21 cellular contexts compared by ENCODE assay signal in the genomic region with DNA sequence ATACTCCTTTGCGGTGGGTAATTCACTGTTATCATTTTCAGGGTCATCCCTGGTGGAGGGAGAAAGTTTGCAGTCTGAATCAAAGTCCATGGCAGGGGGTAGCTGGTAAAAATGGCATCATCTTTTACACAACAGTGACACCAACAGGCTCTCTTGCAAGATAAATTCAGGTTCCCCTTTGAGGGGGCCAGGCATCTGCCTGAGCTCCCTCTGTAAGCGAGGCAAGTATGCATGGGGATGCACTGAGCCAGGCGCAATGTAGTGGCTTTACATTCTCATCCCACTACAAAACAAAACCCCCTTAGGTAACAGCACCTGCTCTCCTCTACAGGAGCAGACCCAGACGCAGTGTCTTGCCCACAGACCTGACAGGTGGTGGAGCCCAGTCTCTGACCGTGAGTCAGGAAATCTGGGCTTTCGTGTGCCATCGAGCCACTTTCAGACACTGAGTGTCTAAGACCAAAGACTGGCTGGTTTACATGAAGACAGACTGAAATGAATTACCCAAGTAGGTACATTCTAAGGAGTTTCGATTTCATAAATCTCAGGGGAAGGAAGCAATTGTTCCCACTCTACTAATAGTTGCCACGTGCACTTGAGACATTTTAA. TPM values are rescaled to one million over a fixed set of nuclear protein-coding genes. Genes with fewer than 3 reads are reported as not detected.
A peak's percentile ranks its signal among the peaks of the same experiment; 100 is the strongest.
DNase-seq lines count a peak whose midpoint lies in the region; ATAC-seq lines count a peak whose summit lies in the region.
"Had no signal": no experiment of that assay in that cellular context is flagged by ENCODE, and none has a peak within 500 bp of the region (broad histone marks: within the 10 kb centered on the region; RNA-seq: fewer than 3 reads in every experiment).

No MANE protein-coding gene starts in this region.

- H3K36me3 Mint-ChIP-seq in activated naive CD8-positive, alpha-beta T cell treated with anti-CD3 and anti-CD28 coated beads for 36 hours = peaks cover 36% of the 10 kb centered on the region
- peaks cover 100% of the 10 kb centered on the region for H3K36me3 Mint-ChIP-seq in stimulated activated effector memory CD8-positive, alpha-beta T cell treated with anti-CD3 and anti-CD28 coated beads, Interleukin-12 subunit alpha, Interleukin-12 subunit beta, amount 100 ng/mL, for 72 hours
- peaks cover 71% of the 10 kb centered on the region for H3K36me3 Mint-ChIP-seq in activated CD4-positive, alpha-beta T cell treated with anti-CD3 and anti-CD28 coated beads for 36 hours (ENCODE audit: low read depth)

- peak; percentile 37 for DNase-seq in activated CD8-positive, alpha-beta memory T cell treated with anti-CD3 and anti-CD28 coated beads, Interleukin-2, amount 50 U/mL, for 48 hours
- DNase-seq in activated CD8-positive, alpha-beta memory T cell treated with anti-CD3 and anti-CD28 coated beads for 24 hours = no peak
- DNase-seq in activated naive CD8-positive, alpha-beta T cell treated with anti-CD3 and anti-CD28 coated beads for 36 hours = no peak
- DNase-seq in stimulated activated effector memory CD8-positive, alpha-beta T cell treated with anti-CD3 and anti-CD28 coated beads, Interleukin-12 subunit alpha, Interleukin-12 subunit beta, amount 100 ng/mL, for 72 hours (ENCODE audit: low spot score in 2 of 2) = no peak
- DNase-seq in activated CD4-positive, alpha-beta T cell treated with anti-CD3 and anti-CD28 coated beads for 36 hours = no peak
- DNase-seq in stimulated activated naive CD4-positive, alpha-beta T cell (lab: John Stamatoyannopoulos, UW) = no peak
- DNase-seq: activated effector memory CD4-positive, alpha-beta T cell treated with anti-CD3 and anti-CD28 coated beads, Interleukin-2, amount 50 U/mL, for 16 hours; dermis blood vessel endothelial cell; foreskin fibroblast; naive B cell; NCI-H146; NCI-H2171; NCI-H69; stimulated activated CD4-positive, alpha-beta T cell treated with anti-CD3 and anti-CD28 coated beads, Interleukin-2, amount 100 ng/mL, for 24 hours; T-helper 2 cell; upper lobe of right lung had no signal

- no peaks in the 10 kb centered on the region for H3K27me3 Mint-ChIP-seq in activated naive CD8-positive, alpha-beta T cell treated with anti-CD3 and anti-CD28 coated beads for 36 hours
- no peaks in the 10 kb centered on the region for H3K27me3 Mint-ChIP-seq in activated CD4-positive, alpha-beta T cell treated with anti-CD3 and anti-CD28 coated beads for 36 hours
- H3K27me3 Mint-ChIP-seq: naive B cell had no signal

- peak; percentile 60 for ATAC-seq in HG02798 (IDR thresholded peaks at IDR 0.05; ENCODE audit: poor library complexity, unreplicated experiment)
- ATAC-seq in stimulated activated effector memory CD8-positive, alpha-beta T cell treated with anti-CD3 and anti-CD28 coated beads, Interleukin-12 subunit alpha, Interleukin-12 subunit beta, amount 100 ng/mL, for 72 hours = no peak
- ATAC-seq in activated CD4-positive, alpha-beta T cell treated with anti-CD3 and anti-CD28 coated beads for 36 hours = no peak
- ATAC-seq in HG03354 (IDR thresholded peaks at IDR 0.05; ENCODE audit: poor library complexity, severe bottlenecking, unreplicated experiment) = no peak
- ATAC-seq: upper lobe of right lung had no signal

- intact Hi-C loops in activated CD4-positive, alpha-beta T cell treated with anti-CD3 and anti-CD28 coated beads for 36 hours (cut with DNase I, micrococcal nuclease) = no loop called here

- H3K9me3 Mint-ChIP-seq in activated naive CD8-positive, alpha-beta T cell treated with anti-CD3 and anti-CD28 coated beads for 36 hours = no peaks in the 10 kb centered on the region
- no peaks in the 10 kb centered on the region for H3K9me3 Mint-ChIP-seq in stimulated activated effector memory CD8-positive, alpha-beta T cell treated with anti-CD3 and anti-CD28 coated beads, Interleukin-12 subunit alpha, Interleukin-12 subunit beta, amount 100 ng/mL, for 72 hours
- no peaks in the 10 kb centered on the region for H3K9me3 Mint-ChIP-seq in activated CD4-positive, alpha-beta T cell treated with anti-CD3 and anti-CD28 coated beads for 36 hours (ENCODE audit: low read depth)
- H3K9me3 Mint-ChIP-seq: naive B cell had no signal

- POLR2A ChIA-PET in activated CD4-positive, alpha-beta T cell treated with anti-CD3 and anti-CD28 coated beads for 36 hours (lab: Charles Lee) = no interaction called here

- H3K4me3 Mint-ChIP-seq in activated naive CD8-positive, alpha-beta T cell treated with anti-CD3 and anti-CD28 coated beads for 36 hours = no peak overlapping the region
- H3K4me3 Mint-ChIP-seq in stimulated activated effector memory CD8-positive, alpha-beta T cell treated with anti-CD3 and anti-CD28 coated beads, Interleukin-12 subunit alpha, Interleukin-12 subunit beta, amount 100 ng/mL, for 72 hours = no peak overlapping the region
- H3K4me3 Mint-ChIP-seq in activated CD4-positive, alpha-beta T cell treated with anti-CD3 and anti-CD28 coated beads for 36 hours = no peak overlapping the region
- H3K4me3 Mint-ChIP-seq: naive B cell had no signal

- CTCF ChIA-PET in activated CD4-positive, alpha-beta T cell treated with anti-CD3 and anti-CD28 coated beads for 36 hours (lab: Charles Lee) = interaction anchor here (0.8 to 1.3 kb wide), 2 partner anchors 37 to 52 kb away, joined by 3 to 5 read pairs; no protein-coding TSS in a partner anchor

- no peaks in the 10 kb centered on the region for H3K4me1 Mint-ChIP-seq in activated naive CD8-positive, alpha-beta T cell treated with anti-CD3 and anti-CD28 coated beads for 36 hours
- H3K4me1 Mint-ChIP-seq in stimulated activated effector memory CD8-positive, alpha-beta T cell treated with anti-CD3 and anti-CD28 coated beads, Interleukin-12 subunit alpha, Interleukin-12 subunit beta, amount 100 ng/mL, for 72 hours = peaks cover under 1% of the 10 kb centered on the region
- no peaks in the 10 kb centered on the region for H3K4me1 Mint-ChIP-seq in activated CD4-positive, alpha-beta T cell treated with anti-CD3 and anti-CD28 coated beads for 36 hours
- H3K4me1 Mint-ChIP-seq: naive B cell had no signal

- H3K27ac Mint-ChIP-seq in activated naive CD8-positive, alpha-beta T cell treated with anti-CD3 and anti-CD28 coated beads for 36 hours = peak overlapping the region; percentile 66
- H3K27ac Mint-ChIP-seq in stimulated activated effector memory CD8-positive, alpha-beta T cell treated with anti-CD3 and anti-CD28 coated beads, Interleukin-12 subunit alpha, Interleukin-12 subunit beta, amount 100 ng/mL, for 72 hours = peak overlapping the region; percentile 32
- H3K27ac Mint-ChIP-seq in activated CD4-positive, alpha-beta T cell treated with anti-CD3 and anti-CD28 coated beads for 36 hours = no peak overlapping the region

RNA-seq across cellular contexts. Expression of gene LITAFD, which starts 17.7 kb away (rescaled TPM):
- total RNA-seq in activated naive CD8-positive, alpha-beta T cell treated with anti-CD3 and anti-CD28 coated beads for 36 hours = not detected
- total RNA-seq in activated CD4-positive, alpha-beta T cell treated with anti-CD3 and anti-CD28 coated beads for 36 hours = not detected
- total RNA-seq: activated CD8-positive, alpha-beta memory T cell treated with anti-CD3 and anti-CD28 coated beads for 36 hours; dermis blood vessel endothelial cell; lung microvascular endothelial cell; SJSA1; upper lobe of right lung had no signal

RNA-seq across cellular contexts. Expression of gene CARHSP1, which starts 31.0 kb away (rescaled TPM):
- 10 to 100 TPM; 65.2 to 66.4 TPM for total RNA-seq in activated naive CD8-positive, alpha-beta T cell treated with anti-CD3 and anti-CD28 coated beads for 36 hours
- total RNA-seq in activated CD4-positive, alpha-beta T cell treated with anti-CD3 and anti-CD28 coated beads for 36 hours = 10 to 100 TPM; 49.4 to 64.5 TPM
